Comparison of ENCODE assay signal across 9 cellular contexts in genomic region chr2:233385489-233386044, GRCh38. TPM values are rescaled to one million over a fixed set of nuclear protein-coding genes. Genes with fewer than 3 reads are reported as not detected.
A peak's percentile ranks its signal among the peaks of the same experiment; 100 is the strongest.
DNase-seq lines count a peak whose midpoint lies in the region; ATAC-seq and TF ChIP-seq lines count a peak whose summit lies in the region.
"Had no signal": no experiment of that assay in that cellular context is flagged by ENCODE, and none has a peak within 500 bp of the region (broad histone marks: within the 10 kb centered on the region; RNA-seq: fewer than 3 reads in every experiment).

No MANE protein-coding gene starts in this region.

- TF ChIP-seq EP300 in transverse colon (IDR thresholded peaks at IDR 0.05; ENCODE audit: low read depth), result no peak

- peak; percentile 57 for ATAC-seq in GM21423 (IDR thresholded peaks at IDR 0.05; ENCODE audit: unreplicated experiment)

- H3K27ac ChIP-seq in transverse colon (peak overlapping the region; percentile 81 to 86 (median 82)), brain microvascular endothelial cell (no peak overlapping the region)
- H3K27ac ChIP-seq: HL-60 had no signal

- H3K9me3 ChIP-seq in transverse colon, result no peaks in the 10 kb centered on the region

- in situ Hi-C loops in transverse colon (cut with MboI; ENCODE audit: low pct_ligation_motif_present in 1 of 4, low pct_unique_long_range_greater_than_20kb in 1 of 4, low sequenced_read_pairs in 3 of 4), result no loop called here
- in situ Hi-C loops in brain microvascular endothelial cell (cut with HindIII; ENCODE audit: low pct_ligation_motif_present, low sequenced_read_pairs), result no loop called here

- H3K4me3 ChIP-seq in GM12875 (ENCODE audit: low read depth, low read length) (peak overlapping the region; percentile 47), choroid plexus epithelial cell (ENCODE audit: low read depth, low read length) (no peak overlapping the region), transverse colon (no peak overlapping the region), brain microvascular endothelial cell (ENCODE audit: low read depth, low read length) (no peak overlapping the region)

- TF ChIP-seq CTCF in GM12875 (IDR thresholded peaks at IDR 0.05; ENCODE audit: borderline replicate concordance, insufficient read depth, low read depth, low read length), result no peak
- TF ChIP-seq CTCF in choroid plexus epithelial cell (conservative IDR thresholded peaks at IDR 0.05; ENCODE audit: low read depth, low read length), result no peak
- TF ChIP-seq CTCF in transverse colon (IDR thresholded peaks at IDR 0.05), result no peak
- no peak for TF ChIP-seq CTCF in brain microvascular endothelial cell (IDR thresholded peaks at IDR 0.05; ENCODE audit: low read depth, low read length, missing control alignments)

- TF ChIP-seq POLR2A in transverse colon (IDR thresholded peaks at IDR 0.05), result no peak

- 66 to 78% methylated on average over 8 to 14 of the region's 14 CpGs for WGBS in transverse colon (ENCODE audit: low coverage in 1 of 2), 2 donors

- DNase-seq in Kasumi-1 (lab: John Stamatoyannopoulos, UW), result peak; percentile 64 to 74
- peak; percentile 25 for DNase-seq in choroid plexus epithelial cell (ENCODE audit: low read depth)
- no peak for DNase-seq in transverse colon
- DNase-seq in brain microvascular endothelial cell, result no peak
- no peak for DNase-seq in putamen (ENCODE audit: low spot score)
- DNase-seq in NCI-H526 treated with DMSO at 0.1 percent for 48 hours (lab: John Stamatoyannopoulos, UW), result no peak

- no peaks in the 10 kb centered on the region for H3K27me3 ChIP-seq in transverse colon
- H3K27me3 ChIP-seq in brain microvascular endothelial cell (replicated peaks), result no peaks in the 10 kb centered on the region

- H3K36me3 ChIP-seq in transverse colon, result no peaks in the 10 kb centered on the region
- no peaks in the 10 kb centered on the region for H3K36me3 ChIP-seq in brain microvascular endothelial cell (replicated peaks)

- intact Hi-C loops in transverse colon (cut with DNase I; ENCODE audit: low total_unique reads), result no loop called here

- peaks cover 16 to 33% (median 23%) of the 10 kb centered on the region in 4 donors for H3K4me1 ChIP-seq in transverse colon

RNA-seq across cellular contexts. Expression of gene DGKD, which starts 31.3 kb away (rescaled TPM):
- total RNA-seq in transverse colon, result 100 to 1,000 TPM in 1 of 4 donors, 10 to 100 TPM in 3; 55.7 to 166 (median 91.5) TPM

Comparison
In these comparisons a context has a peak if more than half of its experiments do, and no peak if none do; other contexts are left out.
1. DNase-seq: peak in Kasumi-1 (2 of 2) and choroid plexus epithelial cell (single experiment); none in transverse colon (single experiment), brain microvascular endothelial cell (single experiment), putamen (single experiment) and NCI-H526 treated with DMSO at 0.1 percent for 48 hours (single experiment).